Comparison of ENCODE assay signal across 10 cellular contexts in genomic region chr5:137733922-137734695, GRCh38. TPM values are rescaled to one million over a fixed set of nuclear protein-coding genes. Genes with fewer than 3 reads are reported as not detected.
DNase-seq lines count a peak whose midpoint lies in the region; TF ChIP-seq lines count a peak whose summit lies in the region.
"Had no signal": no experiment of that assay in that cellular context is flagged by ENCODE, and none has a peak within 500 bp of the region (broad histone marks: within the 10 kb centered on the region; RNA-seq: fewer than 3 reads in every experiment).

No MANE protein-coding gene starts in this region.

- TF ChIP-seq CTCF in fibroblast of villous mesenchyme (IDR thresholded peaks at IDR 0.05; ENCODE audit: insufficient read depth, low read depth, low read length) (no peak), spleen (IDR thresholded peaks at IDR 0.05 in 8 of 11, conservative IDR thresholded peaks at IDR 0.05 in 3 of 11) (no peak)

- DNase-seq in activated CD4-positive, alpha-beta T cell treated with anti-CD3 and anti-CD28 coated beads for 48 hours, result peak; percentile 5
- DNase-seq in activated CD4-positive, alpha-beta T cell treated with anti-CD3 and anti-CD28 coated beads for 4 hours, result no peak
- DNase-seq in NCI-H345 (lab: John Stamatoyannopoulos, UW) (peak; percentile 62), fibroblast of villous mesenchyme (ENCODE audit: low read depth) (peak; percentile 8), spleen (no peak), activated gamma-delta T cell (lab: John Stamatoyannopoulos, UW) (no peak), SIG-M5 treated with dmso at 0.1 percent for 504 hours (lab: John Stamatoyannopoulos, UW; ENCODE audit: unreplicated experiment) (no peak)
- no peak for DNase-seq in stimulated activated naive CD4-positive, alpha-beta T cell treated with Interleukin-2 at 50 U/mL for 16 hours (lab: John Stamatoyannopoulos, UW)
- DNase-seq: AML-193, NCI-H1105 had no signal

- intact Hi-C loops in spleen (cut with DNase I; ENCODE audit: low total_unique reads), result no loop called here

- TF ChIP-seq POLR2A in spleen (IDR thresholded peaks at IDR 0.05), result no peak

- H3K27me3 ChIP-seq in spleen (replicated peaks in 1 of 7), result peaks cover 0 to 3% (median 0%) of the 10 kb centered on the region in 7 donors

- H3K36me3 ChIP-seq in spleen, result no peaks in the 10 kb centered on the region

- H3K4me3 ChIP-seq in fibroblast of villous mesenchyme (ENCODE audit: low read depth, low read length) (no peak overlapping the region), spleen (peak overlapping the region in 4 of 8 donors; percentile 11 to 65 (median 42))

- peaks cover 0 to 4% (median 0%) of the 10 kb centered on the region in 8 donors for H3K9me3 ChIP-seq in spleen

- 81 to 87% (median 83%) methylated on average over 4 of the region's 4 CpGs for WGBS in spleen, 5 donors

- peak overlapping the region in 5 of 8 donors; percentile 53 to 74 (median 67) for H3K27ac ChIP-seq in spleen

- H3K4me1 ChIP-seq in spleen, result peaks cover 17 to 46% (median 37%) of the 10 kb centered on the region in 6 donors

RNA-seq across cellular contexts. Expression of gene KLHL3, which starts 1.8 kb away (rescaled TPM):
- 1.9 and 3.0 TPM in 2 replicates for total RNA-seq in fibroblast of villous mesenchyme
- 10 to 100 TPM in 4 of 7 donors, 1 to 10 TPM in 3; 7.4 to 17.9 (median 11.7) TPM for total RNA-seq in spleen
- 1 to 10 TPM; 1.3 to 2.7 (median 2.2) TPM for polyA plus RNA-seq in spleen

RNA-seq across cellular contexts. Expression of gene HNRNPA0, which starts 20.1 kb away (rescaled TPM):
- total RNA-seq in fibroblast of villous mesenchyme (16.8 and 18.1 TPM in 2 replicates), spleen (10 to 100 TPM; 11.2 to 27.6 (median 22.9) TPM)
- 10 to 100 TPM; 18.3 to 32.3 (median 21.3) TPM for polyA plus RNA-seq in spleen

Comparison
In these comparisons a context has a peak if more than half of its experiments do, and no peak if none do; other contexts are left out.
1. DNase-seq: peak in activated CD4-positive, alpha-beta T cell treated with anti-CD3 and anti-CD28 coated beads for 48 hours (single experiment), NCI-H345 (single experiment) and fibroblast of villous mesenchyme (single experiment); none in activated CD4-positive, alpha-beta T cell treated with anti-CD3 and anti-CD28 coated beads for 4 hours (0 of 2), spleen (single experiment), activated gamma-delta T cell (single experiment), SIG-M5 treated with dmso at 0.1 percent for 504 hours (single experiment) and stimulated activated naive CD4-positive, alpha-beta T cell treated with Interleukin-2 at 50 U/mL for 16 hours (single experiment).